16 cellular contexts compared by ENCODE assay signal in genomic region chr2:150644298-150645067, GRCh38.
DNase-seq lines count a peak whose midpoint lies in the region; ATAC-seq and TF ChIP-seq lines count a peak whose summit lies in the region.
"Had no signal": no experiment of that assay in that cellular context is flagged by ENCODE, and none has a peak within 500 bp of the region (broad histone marks: within the 10 kb centered on the region; RNA-seq: fewer than 3 reads in every experiment).

No MANE protein-coding gene starts in this region.

- H3K79me2 ChIP-seq in fibroblast of lung (ENCODE audit: control insufficient read depth, insufficient read depth, low read length) = no peaks in the 10 kb centered on the region

- no peaks in the 10 kb centered on the region for H3K9me3 ChIP-seq in fibroblast of lung (ENCODE audit: control insufficient read depth, insufficient read depth, low read depth, low read length)
- H3K9me3 ChIP-seq: neutrophil had no signal

- H3K9ac ChIP-seq in fibroblast of lung (ENCODE audit: insufficient read depth, low read length) = no peak overlapping the region

- H3K36me3 ChIP-seq in fibroblast of lung (ENCODE audit: control insufficient read depth, insufficient read depth, low read length) = no peaks in the 10 kb centered on the region
- H3K36me3 ChIP-seq: neutrophil had no signal

- peaks cover 12% of the 10 kb centered on the region for H3K4me1 ChIP-seq in fibroblast of lung (ENCODE audit: control insufficient read depth, extremely low read depth, insufficient read depth, low read length)

- peaks cover 50% of the 10 kb centered on the region for H3K4me1 Mint-ChIP-seq in neural crest cell
- H3K4me1 Mint-ChIP-seq: stimulated activated naive B cell treated with anti-CD40 and anti-IgM and Interleukin-4, amounts not matched to agents 10 μg/mL and 1 μg/mL and 100 μg/mL, for 72 hours had no signal

- H3K4me2 ChIP-seq in fibroblast of lung (ENCODE audit: extremely low read depth, insufficient read depth, low read length) = peak overlapping the region; percentile 48

- no peak overlapping the region for H3K4me3 Mint-ChIP-seq in neural crest cell
- H3K4me3 Mint-ChIP-seq: stimulated activated naive B cell treated with anti-CD40 and anti-IgM and Interleukin-4, amounts not matched to agents 10 μg/mL and 1 μg/mL and 100 μg/mL, for 72 hours had no signal

- H3K27me3 Mint-ChIP-seq in neural crest cell (ENCODE audit: low read depth) = no peaks in the 10 kb centered on the region
- H3K27me3 Mint-ChIP-seq: stimulated activated naive B cell treated with anti-CD40 and anti-IgM and Interleukin-4, amounts not matched to agents 10 μg/mL and 1 μg/mL and 100 μg/mL, for 72 hours had no signal

- peak overlapping the region; percentile 76 for H3K27ac ChIP-seq in fibroblast of lung (ENCODE audit: insufficient read depth, low read length)
- H3K27ac ChIP-seq: neutrophil, VCaP had no signal

- H3K36me3 Mint-ChIP-seq in neural crest cell (ENCODE audit: low read depth) = no peaks in the 10 kb centered on the region
- H3K36me3 Mint-ChIP-seq: stimulated activated naive B cell treated with anti-CD40 and anti-IgM and Interleukin-4, amounts not matched to agents 10 μg/mL and 1 μg/mL and 100 μg/mL, for 72 hours had no signal

- H3K4me3 ChIP-seq in fibroblast of lung (replicated peaks in 1 of 4; ENCODE audit: control extremely low read depth in 1 of 4, insufficient read depth in 1 of 4, low read depth in 3 of 4, low read length in 4 of 4) = no peak overlapping the region

- H3K9me3 Mint-ChIP-seq in neural crest cell = peaks cover 5% of the 10 kb centered on the region

- peak; percentile 43 for DNase-seq in AG20443 (ENCODE audit: low spot score)
- DNase-seq in RPMI7951 (ENCODE audit: low read depth) = peak; percentile 57
- peak; percentile 69 to 89 for DNase-seq in fibroblast of lung (ENCODE audit: low read depth in 2 of 2)
- DNase-seq in neural crest cell (ENCODE audit: low read depth, low spot score) = no peak
- DNase-seq in GM19240 (ENCODE audit: insufficient read length, low spot score) = no peak
- no peak for DNase-seq in RPMI8226
- no peak for DNase-seq in DMS153 treated with DMSO at 0.1 percent for 48 hours (lab: John Stamatoyannopoulos, UW; ENCODE audit: unreplicated experiment)
- DNase-seq: aorta; C1 segment of cervical spinal cord; NCI-H1417 treated with DMSO at 0.1 percent for 48 hours; NCI-H526 treated with DMSO at 0.1 percent for 48 hours; SIG-M5; stimulated activated naive B cell treated with anti-CD40 and anti-IgM and Interleukin-4, amounts not matched to agents 10 μg/mL and 1 μg/mL and 100 μg/mL, for 72 hours had no signal

- peak overlapping the region; percentile 83 for H3K27ac Mint-ChIP-seq in neural crest cell (ENCODE audit: unreplicated experiment)
- H3K27ac Mint-ChIP-seq: stimulated activated naive B cell treated with anti-CD40 and anti-IgM and Interleukin-4, amounts not matched to agents 10 μg/mL and 1 μg/mL and 100 μg/mL, for 72 hours had no signal

- H3K27me3 ChIP-seq in fibroblast of lung (ENCODE audit: control insufficient read depth, insufficient read depth, low read length) = no peaks in the 10 kb centered on the region
- H3K27me3 ChIP-seq: neutrophil had no signal

- ATAC-seq in HG02571 (IDR thresholded peaks at IDR 0.05; ENCODE audit: unreplicated experiment) = no peak
- ATAC-seq: stimulated activated naive B cell treated with anti-CD40 and anti-IgM and Interleukin-4, amounts not matched to agents 10 μg/mL and 1 μg/mL and 100 μg/mL, for 72 hours had no signal

- H2AFZ ChIP-seq in fibroblast of lung (ENCODE audit: low read length) = peak overlapping the region; percentile 67

- no peak for TF ChIP-seq CTCF in fibroblast of lung (conservative IDR thresholded peaks at IDR 0.05 in 1 of 2, IDR thresholded peaks at IDR 0.05 in 1 of 2; ENCODE audit: low read depth in 1 of 2, low read length in 2 of 2)
- TF ChIP-seq CTCF in neural crest cell (conservative IDR thresholded peaks at IDR 0.05) = no peak

- no peaks in the 10 kb centered on the region for H4K20me1 ChIP-seq in fibroblast of lung (ENCODE audit: control insufficient read depth, extremely low read depth, insufficient read depth, low read length)

Comparison
In these comparisons a context has a peak if more than half of its experiments do, and no peak if none do; other contexts are left out.
1. DNase-seq: peak in AG20443 (single experiment), RPMI7951 (single experiment) and fibroblast of lung (2 of 2); none in neural crest cell (single experiment), GM19240 (single experiment), RPMI8226 (single experiment) and DMS153 treated with DMSO at 0.1 percent for 48 hours (single experiment).